ENCODE assay signal across 1 cellular context in the genomic region with DNA sequence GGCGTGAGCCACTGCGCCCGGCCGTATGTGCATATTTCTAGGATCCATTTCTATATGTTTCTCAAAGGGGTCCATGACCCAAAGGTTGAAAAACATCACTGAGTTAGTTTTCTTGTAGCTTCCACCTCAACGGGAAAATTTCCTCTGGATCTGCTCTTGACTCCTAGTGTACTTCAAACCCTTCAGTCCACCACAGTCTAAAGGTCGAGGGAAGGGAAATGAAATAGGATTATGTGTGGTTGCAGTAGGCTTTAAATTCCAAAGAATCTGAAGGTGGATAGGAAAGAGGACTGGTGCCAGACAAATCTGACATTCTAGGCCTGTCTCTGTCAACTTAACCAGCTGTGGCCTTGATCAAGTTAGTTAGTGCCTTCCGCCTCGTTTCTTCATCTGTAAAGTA.
A peak's percentile ranks its signal among the peaks of the same experiment; 100 is the strongest.
TF ChIP-seq lines count a peak whose summit lies in the region.

No MANE protein-coding gene starts in this region.

TF ChIP-seq in HepG2, 621 proteins besides CTCF, POLR2A, EP300 and RAD21:
- no peak for TF ChIP-seq ZNF720 (CRISPR knock-in tag; IDR thresholded peaks at IDR 0.05)
- 0 out of 2 replicates have a peak, but pooled peaks have one; percentile 34 for TF ChIP-seq MIXL1 (CRISPR knock-in tag; IDR thresholded peaks at IDR 0.05)
- 0 out of 2 replicates have a peak, but pooled peaks have one; percentile 14 for TF ChIP-seq PAXIP1 (CRISPR knock-in tag; conservative IDR thresholded peaks at IDR 0.05)
- TF ChIP-seq IRF1 (CRISPR knock-in tag; IDR thresholded peaks at IDR 0.05; ENCODE audit: low read depth), result no peak
- 0 out of 2 replicates have a peak, but pooled peaks have one; percentile 20 for TF ChIP-seq ARID5B (CRISPR knock-in tag; IDR thresholded peaks at IDR 0.05)
- TF ChIP-seq HNF4A (CRISPR knock-in tag; IDR thresholded peaks at IDR 0.05), result peak; percentile 62
